ENCODE assay signal across 9 cellular contexts in the genomic region with DNA sequence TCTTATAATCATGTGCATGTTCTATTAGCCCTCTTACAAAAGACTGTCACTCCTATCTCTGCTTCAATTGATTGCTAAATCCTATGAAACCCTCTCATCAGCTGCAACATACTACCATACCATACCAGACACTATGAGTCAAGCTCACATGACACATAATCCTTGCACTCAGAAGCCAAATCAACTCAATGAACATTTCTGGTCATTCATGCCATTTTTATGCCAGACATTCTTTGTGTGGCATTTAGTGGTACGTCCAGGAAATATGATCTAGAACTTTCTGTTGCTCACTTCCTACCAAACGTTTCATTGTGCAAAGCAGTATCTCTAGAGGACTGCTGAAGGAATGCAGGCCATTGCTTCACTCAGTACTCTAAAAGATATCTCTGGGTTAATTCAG.
A peak's percentile ranks its signal among the peaks of the same experiment; 100 is the strongest.
DNase-seq lines count a peak whose midpoint lies in the region; ATAC-seq and TF ChIP-seq lines count a peak whose summit lies in the region.
"Had no signal": no experiment of that assay in that cellular context is flagged by ENCODE, and none has a peak within 500 bp of the region (broad histone marks: within the 10 kb centered on the region; RNA-seq: fewer than 3 reads in every experiment).

No MANE protein-coding gene starts in this region.

- TF ChIP-seq POLR2A in GM18505 (IDR thresholded peaks at IDR 0.05; ENCODE audit: borderline replicate concordance, extremely low read depth, insufficient read depth, insufficient read length) = no peak

- TF ChIP-seq CTCF in foreskin fibroblast (IDR thresholded peaks at IDR 0.05; ENCODE audit: low read depth, low read length) = no peak

- H3K4me1 Mint-ChIP-seq in T-helper 2 cell treated with Interferon-gamma antibody and Interleukin-4, amounts not matched to agents 5 μg/mL and 100 μg/mL, for 36 hours (ENCODE audit: low read depth) = peaks cover 44% of the 10 kb centered on the region

- peak overlapping the region; percentile 14 for H3K27ac Mint-ChIP-seq in T-helper 2 cell treated with Interferon-gamma antibody and Interleukin-4, amounts not matched to agents 5 μg/mL and 100 μg/mL, for 36 hours

- H3K4me3 ChIP-seq in foreskin fibroblast (ENCODE audit: low read depth in 1 of 2, low read length in 2 of 2) = no peak overlapping the region

- no peak overlapping the region for H3K4me3 Mint-ChIP-seq in T-helper 2 cell treated with Interferon-gamma antibody and Interleukin-4, amounts not matched to agents 5 μg/mL and 100 μg/mL, for 36 hours

- no peaks in the 10 kb centered on the region for H3K27me3 Mint-ChIP-seq in T-helper 2 cell treated with Interferon-gamma antibody and Interleukin-4, amounts not matched to agents 5 μg/mL and 100 μg/mL, for 36 hours (ENCODE audit: low read depth)

- peak; percentile 24 for DNase-seq in DMS53 (lab: John Stamatoyannopoulos, UW)
- no peak for DNase-seq in DMS53 treated with DMSO at 0.1 percent for 48 hours (lab: John Stamatoyannopoulos, UW; ENCODE audit: unreplicated experiment)
- no peak for DNase-seq in T-helper 2 cell treated with Interferon-gamma antibody and Interleukin-4, amounts not matched to agents 5 μg/mL and 100 μg/mL, for 36 hours (ENCODE audit: low spot score)
- DNase-seq in foreskin fibroblast = peak; percentile 93 to 95
- peak; percentile 94 for DNase-seq in stromal cell of bone marrow (ENCODE audit: low read depth)
- DNase-seq in activated CD8-positive, alpha-beta memory T cell treated with anti-CD3 and anti-CD28 coated beads, Interleukin-2, amount 50 U/mL, for 4 hours = no peak
- DNase-seq in stimulated activated CD4-positive, alpha-beta T cell treated with anti-CD3 and anti-CD28 coated beads, Interleukin-4, amount 100 ng/mL, for 4 hours = no peak
- DNase-seq: 8988T had no signal

- no peaks in the 10 kb centered on the region for H3K9me3 Mint-ChIP-seq in T-helper 2 cell treated with Interferon-gamma antibody and Interleukin-4, amounts not matched to agents 5 μg/mL and 100 μg/mL, for 36 hours

- ATAC-seq in GM18505 (IDR thresholded peaks at IDR 0.05; ENCODE audit: unreplicated experiment) = no peak

- H3K36me3 Mint-ChIP-seq in T-helper 2 cell treated with Interferon-gamma antibody and Interleukin-4, amounts not matched to agents 5 μg/mL and 100 μg/mL, for 36 hours (ENCODE audit: low read depth) = peaks cover 45% of the 10 kb centered on the region

Comparison
In these comparisons a context has a peak if more than half of its experiments do, and no peak if none do; other contexts are left out.
1. DNase-seq: peak in DMS53 (single experiment), foreskin fibroblast (2 of 2) and stromal cell of bone marrow (single experiment); none in DMS53 treated with DMSO at 0.1 percent for 48 hours (single experiment), T-helper 2 cell treated with Interferon-gamma antibody and Interleukin-4, amounts not matched to agents 5 μg/mL and 100 μg/mL, for 36 hours (single experiment), activated CD8-positive, alpha-beta memory T cell treated with anti-CD3 and anti-CD28 coated beads, Interleukin-2, amount 50 U/mL, for 4 hours (single experiment) and stimulated activated CD4-positive, alpha-beta T cell treated with anti-CD3 and anti-CD28 coated beads, Interleukin-4, amount 100 ng/mL, for 4 hours (0 of 2).